3 cellular contexts compared by ENCODE assay signal in genomic region chr10:2676455-2676854, GRCh38.
TF ChIP-seq lines count a peak whose summit lies in the region.

No MANE protein-coding gene starts in this region.

TF ChIP-seq in A549, 52 proteins besides CTCF, POLR2A, EP300 and RAD21:
- TF ChIP-seq MAFK (IDR thresholded peaks at IDR 0.05; ENCODE audit: partially characterized antibody) (peak; percentile 70), HOXB13 (CRISPR knock-in tag; IDR thresholded peaks at IDR 0.05; ENCODE audit: low read depth) (no peak)

TF ChIP-seq in IMR-90, 13 proteins besides CTCF, POLR2A, EP300 and RAD21:
- TF ChIP-seq, protein P1, sequence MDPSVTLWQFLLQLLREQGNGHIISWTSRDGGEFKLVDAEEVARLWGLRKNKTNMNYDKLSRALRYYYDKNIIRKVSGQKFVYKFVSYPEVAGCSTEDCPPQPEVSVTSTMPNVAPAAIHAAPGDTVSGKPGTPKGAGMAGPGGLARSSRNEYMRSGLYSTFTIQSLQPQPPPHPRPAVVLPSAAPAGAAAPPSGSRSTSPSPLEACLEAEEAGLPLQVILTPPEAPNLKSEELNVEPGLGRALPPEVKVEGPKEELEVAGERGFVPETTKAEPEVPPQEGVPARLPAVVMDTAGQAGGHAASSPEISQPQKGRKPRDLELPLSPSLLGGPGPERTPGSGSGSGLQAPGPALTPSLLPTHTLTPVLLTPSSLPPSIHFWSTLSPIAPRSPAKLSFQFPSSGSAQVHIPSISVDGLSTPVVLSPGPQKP (IDR thresholded peaks at IDR 0.05; ENCODE audit: borderline replicate concordance, low read depth, low read length): no peak
- peak; percentile 81 for TF ChIP-seq MAFK (IDR thresholded peaks at IDR 0.05; ENCODE audit: low read depth, low read length)

TF ChIP-seq in H1, 55 proteins besides CTCF, POLR2A, EP300 and RAD21:
- TF ChIP-seq CHD2 (IDR thresholded peaks at IDR 0.05; ENCODE audit: low read length): no peak
- TF ChIP-seq MAFK (IDR thresholded peaks at IDR 0.05; ENCODE audit: low read depth, low read length): 0 out of 2 replicates have a peak, but pooled peaks have one; percentile 4
